In genomic region chr11:122742350-122742749, GRCh38 we compare ENCODE assay signal across 12 cellular contexts.
DNase-seq lines count a peak whose midpoint lies in the region; ATAC-seq and TF ChIP-seq lines count a peak whose summit lies in the region.
"Had no signal": no experiment of that assay in that cellular context is flagged by ENCODE, and none has a peak within 500 bp of the region (broad histone marks: within the 10 kb centered on the region; RNA-seq: fewer than 3 reads in every experiment).

No MANE protein-coding gene starts in this region.

- TF ChIP-seq EP300 in upper lobe of left lung (IDR thresholded peaks at IDR 0.05) = no peak

- H3K9me3 ChIP-seq in right atrium auricular region = no peaks in the 10 kb centered on the region
- H3K9me3 ChIP-seq in colonic mucosa = no peaks in the 10 kb centered on the region
- no peaks in the 10 kb centered on the region for H3K9me3 ChIP-seq in muscle layer of duodenum (ENCODE audit: control insufficient read depth in 1 of 2, low read length in 2 of 2)
- no peaks in the 10 kb centered on the region for H3K9me3 ChIP-seq in upper lobe of left lung
- H3K9me3 ChIP-seq: pancreas had no signal

- no peak for TF ChIP-seq POLR2A in upper lobe of left lung (IDR thresholded peaks at IDR 0.05)

- WGBS in upper lobe of left lung, 2 donors = 82 to 84% methylated on average over 7 of the region's 7 CpGs

- H3K4me1 ChIP-seq in right atrium auricular region = peaks cover 0 to 17% of the 10 kb centered on the region in 2 donors
- H3K4me1 ChIP-seq in colonic mucosa = no peaks in the 10 kb centered on the region
- peaks cover 0 to 14% of the 10 kb centered on the region in 2 donors for H3K4me1 ChIP-seq in muscle layer of duodenum (ENCODE audit: control insufficient read depth in 1 of 2, insufficient read depth in 2 of 2, low read length in 2 of 2)
- H3K4me1 ChIP-seq in upper lobe of left lung = peaks cover 6 to 23% (median 15%) of the 10 kb centered on the region in 4 donors
- H3K4me1 ChIP-seq: pancreas had no signal

- H3K4me3 ChIP-seq in right atrium auricular region (no peak overlapping the region), colonic mucosa (no peak overlapping the region), muscle layer of duodenum (ENCODE audit: low read depth in 1 of 2, low read length in 2 of 2) (no peak overlapping the region), upper lobe of left lung (no peak overlapping the region)
- H3K4me3 ChIP-seq: pancreas had no signal

- DNase-seq in Right ventricle myocardium superior = no peak
- no peak for DNase-seq in right atrium auricular region (ENCODE audit: low spot score)
- DNase-seq in colonic mucosa = no peak
- DNase-seq in upper lobe of left lung = no peak
- DNase-seq: NCI-H2029, SHP77 had no signal

- no peak for TF ChIP-seq CTCF in right atrium auricular region (IDR thresholded peaks at IDR 0.05)
- no peak for TF ChIP-seq CTCF in colonic mucosa (IDR thresholded peaks at IDR 0.05)
- TF ChIP-seq CTCF in upper lobe of left lung (IDR thresholded peaks at IDR 0.05) = no peak

- intact Hi-C loops in Right ventricle myocardium superior (cut with DNase I) (no loop called here), colonic mucosa (cut with DNase I) (no loop called here)

- H3K36me3 ChIP-seq in right atrium auricular region = no peaks in the 10 kb centered on the region
- no peaks in the 10 kb centered on the region for H3K36me3 ChIP-seq in colonic mucosa
- no peaks in the 10 kb centered on the region for H3K36me3 ChIP-seq in muscle layer of duodenum (ENCODE audit: control insufficient read depth in 1 of 2, insufficient read depth in 2 of 2, low read length in 2 of 2)
- no peaks in the 10 kb centered on the region for H3K36me3 ChIP-seq in upper lobe of left lung
- H3K36me3 ChIP-seq: pancreas had no signal

- no peak overlapping the region for H3K9ac ChIP-seq in colonic mucosa (ENCODE audit: low read depth in 2 of 2, low read length in 2 of 2)

- peak; percentile 15 for ATAC-seq in Right ventricle myocardium superior (ENCODE audit: poor library complexity)
- peak in 1 of 2 donors; percentile 4 for ATAC-seq in upper lobe of left lung (ENCODE audit: low FRiP score in 2 of 2)
- no peak for ATAC-seq in HG02884 (IDR thresholded peaks at IDR 0.05; ENCODE audit: unreplicated experiment)
- no peak for ATAC-seq in GM18909 (IDR thresholded peaks at IDR 0.05; ENCODE audit: poor library complexity, unreplicated experiment)
- ATAC-seq in GM19452 (IDR thresholded peaks at IDR 0.05; ENCODE audit: unreplicated experiment) = no peak
- ATAC-seq: activated T-helper 17 cell treated with anti-CD3 and anti-CD28 coated beads, Interleukin-2, amount 50 U/mL, for 72 hours had no signal

- H3K27me3 ChIP-seq in right atrium auricular region = no peaks in the 10 kb centered on the region
- no peaks in the 10 kb centered on the region for H3K27me3 ChIP-seq in colonic mucosa
- no peaks in the 10 kb centered on the region for H3K27me3 ChIP-seq in muscle layer of duodenum (ENCODE audit: low read depth, low read length)
- no peaks in the 10 kb centered on the region for H3K27me3 ChIP-seq in upper lobe of left lung
- H3K27me3 ChIP-seq: pancreas had no signal

- peak overlapping the region in 1 of 2 donors; percentile 21 for H3K27ac ChIP-seq in right atrium auricular region
- H3K27ac ChIP-seq in colonic mucosa = peak overlapping the region; percentile 38
- H3K27ac ChIP-seq in muscle layer of duodenum (ENCODE audit: low read length) = peak overlapping the region; percentile 0
- H3K27ac ChIP-seq in upper lobe of left lung = peak overlapping the region in 3 of 4 donors; percentile 55 to 84 (median 55)
